In genomic region chr3:93973160-93974126, GRCh38 we compare ENCODE assay signal across 8 cellular contexts. TPM values are rescaled to one million over a fixed set of nuclear protein-coding genes. Genes with fewer than 3 reads are reported as not detected.
DNase-seq lines count a peak whose midpoint lies in the region; ATAC-seq and TF ChIP-seq lines count a peak whose summit lies in the region.

PROS1 (minus strand) TSS chr3:93973896; CDS start chr3:93973749, 147 bp downstream.

- no peaks in the 10 kb centered on the region for H3K36me3 ChIP-seq in HUES6 (ENCODE audit: control insufficient read depth, insufficient read depth, low read length)

- H3K4me3 ChIP-seq in HUES6 (ENCODE audit: low read depth, low read length), result peak within 1 kb of the TSS; percentile 68

- TF ChIP-seq CTCF in RWPE1 (conservative IDR thresholded peaks at IDR 0.05; ENCODE audit: low read depth), result no peak

- CTCF ChIA-PET in RWPE1 (lab: Yijun Ruan, JAX), result interaction anchor here (0.6 kb wide), 1 partner anchor 14 kb away, joined by 4 read pairs; no protein-coding TSS in a partner anchor
- CTCF ChIA-PET in activated naive CD4-positive, alpha-beta T cell treated with anti-CD3 and anti-CD28 coated beads for 36 hours (lab: Charles Lee), result no interaction called here

- peaks cover 9% of the 10 kb centered on the region for H3K4me1 Mint-ChIP-seq in activated naive CD4-positive, alpha-beta T cell treated with anti-CD3 and anti-CD28 coated beads for 36 hours (ENCODE audit: low read depth)
- peaks cover 9 to 10% of the 10 kb centered on the region in 2 donors for H3K4me1 Mint-ChIP-seq in natural killer cell treated with Interleukin-12 subunit alpha and Interleukin-12 subunit beta and Interleukin-15 and Interleukin-18, amount 100 ng/mL, for 72 hours (ENCODE audit: low read depth in 2 of 2)

- H3K4me3 Mint-ChIP-seq in activated naive CD4-positive, alpha-beta T cell treated with anti-CD3 and anti-CD28 coated beads for 36 hours, result peak within 1 kb of the TSS; percentile 81
- H3K4me3 Mint-ChIP-seq in natural killer cell treated with Interleukin-12 subunit alpha and Interleukin-12 subunit beta and Interleukin-15 and Interleukin-18, amount 100 ng/mL, for 72 hours, result peak within 1 kb of the TSS; percentile 83

- no peaks in the 10 kb centered on the region for H3K36me3 Mint-ChIP-seq in activated naive CD4-positive, alpha-beta T cell treated with anti-CD3 and anti-CD28 coated beads for 36 hours (ENCODE audit: low read depth)
- no peaks in the 10 kb centered on the region for H3K36me3 Mint-ChIP-seq in natural killer cell treated with Interleukin-12 subunit alpha and Interleukin-12 subunit beta and Interleukin-15 and Interleukin-18, amount 100 ng/mL, for 72 hours

- no peak within 1 kb of the TSS for H3K27ac ChIP-seq in HUES6 (ENCODE audit: low read depth, low read length)
- H3K27ac ChIP-seq in RWPE1, result peak within 1 kb of the TSS; percentile 77
- peak within 1 kb of the TSS; percentile 66 for H3K27ac ChIP-seq in substantia nigra (ENCODE audit: low read depth, low read length, poor library complexity, severe bottlenecking)

- DNase-seq in DMS 273 treated with DMSO at 0.1 percent for 48 hours (lab: John Stamatoyannopoulos, UW) (peak; percentile 66), RWPE1 (ENCODE audit: low spot score) (peak; percentile 42), foreskin melanocyte (peak; percentile 81), substantia nigra (lab: John Stamatoyannopoulos, UW) (peak in 46 of 49 donors; percentile 3 to 78 (median 42))
- peak; percentile 74 for DNase-seq in activated naive CD4-positive, alpha-beta T cell treated with anti-CD3 and anti-CD28 coated beads for 36 hours
- DNase-seq in natural killer cell treated with Interleukin-12 subunit alpha and Interleukin-12 subunit beta and Interleukin-15 and Interleukin-18, amount 100 ng/mL, for 72 hours (ENCODE audit: low spot score), result no peak

- H3K9ac ChIP-seq in HUES6 (ENCODE audit: low read length), result peak within 1 kb of the TSS; percentile 69

- intact Hi-C loops in activated naive CD4-positive, alpha-beta T cell treated with anti-CD3 and anti-CD28 coated beads for 36 hours (cut with micrococcal nuclease), result no loop called here

- ATAC-seq in GM21529 (IDR thresholded peaks at IDR 0.05; ENCODE audit: unreplicated experiment), result peak; percentile 91
- ATAC-seq in natural killer cell treated with Interleukin-12 subunit alpha and Interleukin-12 subunit beta and Interleukin-15 and Interleukin-18, amount 100 ng/mL, for 72 hours, result peak; percentile 90 to 91

- no peaks in the 10 kb centered on the region for H3K9me3 Mint-ChIP-seq in activated naive CD4-positive, alpha-beta T cell treated with anti-CD3 and anti-CD28 coated beads for 36 hours
- H3K9me3 Mint-ChIP-seq in natural killer cell treated with Interleukin-12 subunit alpha and Interleukin-12 subunit beta and Interleukin-15 and Interleukin-18, amount 100 ng/mL, for 72 hours, result no peaks in the 10 kb centered on the region

- no peaks in the 10 kb centered on the region for H3K9me3 ChIP-seq in HUES6 (ENCODE audit: control insufficient read depth, insufficient read depth, low read depth, low read length)

- peak within 1 kb of the TSS; percentile 41 for H3K27ac Mint-ChIP-seq in activated naive CD4-positive, alpha-beta T cell treated with anti-CD3 and anti-CD28 coated beads for 36 hours
- H3K27ac Mint-ChIP-seq in natural killer cell treated with Interleukin-12 subunit alpha and Interleukin-12 subunit beta and Interleukin-15 and Interleukin-18, amount 100 ng/mL, for 72 hours, result no peak within 1 kb of the TSS

- POLR2A ChIA-PET in RWPE1 (lab: Yijun Ruan, JAX; ENCODE audit: low non-redundant PET), result interaction anchor here (0.6 kb wide), 1 partner anchor 11 kb away, joined by 3 read pairs; no protein-coding TSS in a partner anchor

- H3K27me3 Mint-ChIP-seq in activated naive CD4-positive, alpha-beta T cell treated with anti-CD3 and anti-CD28 coated beads for 36 hours (ENCODE audit: low read depth), result peaks cover 5% of the 10 kb centered on the region
- peaks cover 15 to 19% of the 10 kb centered on the region in 2 donors for H3K27me3 Mint-ChIP-seq in natural killer cell treated with Interleukin-12 subunit alpha and Interleukin-12 subunit beta and Interleukin-15 and Interleukin-18, amount 100 ng/mL, for 72 hours

- H3K4me1 ChIP-seq in HUES6 (ENCODE audit: control insufficient read depth, insufficient read depth, low read length), result peaks cover 4% of the 10 kb centered on the region; the same call in 1 of the 2 replicates

- peaks cover 13% of the 10 kb centered on the region; the same call in 1 of the 2 replicates for H3K27me3 ChIP-seq in HUES6 (ENCODE audit: control insufficient read depth, insufficient read depth, low read length)

RNA-seq across cellular contexts. Expression of gene PROS1, which starts in this region (rescaled TPM):
- under 1 TPM; 0.55 to 0.94 TPM for total RNA-seq in activated naive CD4-positive, alpha-beta T cell treated with anti-CD3 and anti-CD28 coated beads for 36 hours
- not detected for total RNA-seq in natural killer cell treated with Interleukin-12 subunit alpha and Interleukin-12 subunit beta and Interleukin-15 and Interleukin-18, amount 100 ng/mL, for 72 hours

Comparison
In these comparisons a context has a peak if more than half of its experiments do, and no peak if none do; other contexts are left out.
1. Peak in DNase-seq in activated naive CD4-positive, alpha-beta T cell treated with anti-CD3 and anti-CD28 coated beads for 36 hours; RNA of the gene not detected or under 1 TPM.
2. Peak in ATAC-seq in natural killer cell treated with Interleukin-12 subunit alpha and Interleukin-12 subunit beta and Interleukin-15 and Interleukin-18, amount 100 ng/mL, for 72 hours; RNA of the gene not detected or under 1 TPM.